ENCODE assay signal across 35 cellular contexts in the genomic region with DNA sequence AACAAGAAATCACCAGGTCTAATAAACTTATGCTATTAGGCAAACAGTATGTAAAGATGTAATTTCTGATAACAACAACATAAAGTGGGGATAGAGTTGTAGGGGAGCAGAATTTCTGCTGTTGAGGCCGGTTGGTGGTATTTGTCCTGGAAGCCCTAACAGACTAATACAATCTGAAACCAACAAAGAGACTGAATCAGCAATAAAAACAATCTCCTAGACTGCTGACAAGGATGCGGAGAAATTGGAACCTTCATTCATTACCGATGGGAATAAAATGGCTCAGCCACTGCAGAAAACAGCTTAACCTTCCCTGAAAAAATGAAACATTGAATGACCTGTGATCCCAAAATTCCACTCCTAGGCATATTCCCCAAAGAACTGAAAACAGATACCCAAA.
"Had no signal": no experiment of that assay in that cellular context is flagged by ENCODE, and none has a peak within 500 bp of the region (broad histone marks: within the 10 kb centered on the region; RNA-seq: fewer than 3 reads in every experiment).

No MANE protein-coding gene starts in this region.

- H3K27me3 ChIP-seq: MG63 had no signal

- H3K9me3 ChIP-seq: MG63 had no signal

- H3K4me3 ChIP-seq: MG63 had no signal

- DNase-seq: Karpas-422, Kasumi-1, MG63, MM.1S, MV-4-11, NCI-H1048, NCI-H1092, NCI-H1092 treated with DMSO at 0.1 percent for 48 hours, NCI-H1105, NCI-H1105 treated with DMSO at 0.1 percent for 48 hours, NCI-H1417, NCI-H1417 treated with DMSO at 0.1 percent for 48 hours, NCI-H1436, NCI-H1436 treated with DMSO at 0.1 percent for 48 hours, NCI-H146, NCI-H1694, NCI-H1694 treated with DMSO at 0.1 percent for 48 hours, NCI-H187, NCI-H187 treated with DMSO at 0.1 percent for 48 hours, NCI-H1930, NCI-H2029, NCI-H2029 treated with DMSO at 0.1 percent for 48 hours, NCI-H2081, NCI-H2081 treated with DMSO at 0.1 percent for 48 hours, NCI-H2107, NCI-H2171, NCI-H2171 treated with DMSO at 0.1 percent for 48 hours, NCI-H2227 treated with DMSO at 0.1 percent for 48 hours, NCI-H226, NCI-H345, NCI-H446, NCI-H446 treated with DMSO at 0.1 percent for 48 hours, NCI-H510A, NCI-H510A treated with DMSO at 0.1 percent for 48 hours, NCI-H524 had no signal

- H3K36me3 ChIP-seq: MG63 had no signal
